In genomic region chr2:33059452-33060156, GRCh38 we compare ENCODE assay signal across 1 cellular context.
TF ChIP-seq lines count a peak whose summit lies in the region.

No MANE protein-coding gene starts in this region.

TF ChIP-seq in HepG2, 621 proteins besides CTCF, POLR2A, EP300 and RAD21 (continued from another document):
- TF ChIP-seq AHDC1 (CRISPR knock-in tag; IDR thresholded peaks at IDR 0.05; ENCODE audit: borderline replicate concordance) (peak; percentile 24; the same call in 1 of the 2 replicates), HNF4A (CRISPR knock-in tag; IDR thresholded peaks at IDR 0.05) (peak; percentile 42; the same call in 1 of the 2 replicates), ZNF12 (CRISPR knock-in tag; IDR thresholded peaks at IDR 0.05) (no peak), MEF2D (CRISPR knock-in tag; IDR thresholded peaks at IDR 0.05) (peak; percentile 83)
